Comparison of ENCODE assay signal across 1 cellular context in the genomic region with DNA sequence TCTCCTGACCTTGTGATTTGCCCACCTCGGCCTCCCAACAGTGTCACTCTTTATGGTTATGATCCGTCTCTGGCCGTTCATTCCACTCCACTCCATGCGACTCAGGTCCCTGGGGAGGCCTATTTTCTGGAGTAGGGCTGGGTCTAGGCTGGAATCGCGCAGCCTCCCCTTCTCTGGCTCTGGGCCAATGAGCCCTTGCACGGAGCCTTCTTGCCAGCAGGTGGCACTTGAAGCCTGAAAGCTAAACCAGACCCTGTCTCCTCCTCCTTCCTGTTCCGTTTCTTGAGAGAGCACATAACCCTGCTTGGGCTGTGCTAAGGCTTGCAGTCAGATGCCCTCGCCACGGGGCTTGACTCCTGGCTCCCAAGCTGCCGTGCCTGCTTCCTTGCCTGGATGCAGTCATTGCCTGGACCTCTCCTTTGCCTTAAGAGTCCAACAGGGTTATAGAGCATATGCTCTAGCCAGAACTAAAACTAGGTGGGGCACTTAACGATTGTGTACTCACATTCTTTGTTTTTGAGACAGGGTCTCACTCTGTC.
TF ChIP-seq lines count a peak whose summit lies in the region.

No MANE protein-coding gene starts in this region.

TF ChIP-seq in HEK293, 187 proteins besides CTCF, POLR2A, EP300 and RAD21 (continued from another document):
- TF ChIP-seq, protein P1, sequence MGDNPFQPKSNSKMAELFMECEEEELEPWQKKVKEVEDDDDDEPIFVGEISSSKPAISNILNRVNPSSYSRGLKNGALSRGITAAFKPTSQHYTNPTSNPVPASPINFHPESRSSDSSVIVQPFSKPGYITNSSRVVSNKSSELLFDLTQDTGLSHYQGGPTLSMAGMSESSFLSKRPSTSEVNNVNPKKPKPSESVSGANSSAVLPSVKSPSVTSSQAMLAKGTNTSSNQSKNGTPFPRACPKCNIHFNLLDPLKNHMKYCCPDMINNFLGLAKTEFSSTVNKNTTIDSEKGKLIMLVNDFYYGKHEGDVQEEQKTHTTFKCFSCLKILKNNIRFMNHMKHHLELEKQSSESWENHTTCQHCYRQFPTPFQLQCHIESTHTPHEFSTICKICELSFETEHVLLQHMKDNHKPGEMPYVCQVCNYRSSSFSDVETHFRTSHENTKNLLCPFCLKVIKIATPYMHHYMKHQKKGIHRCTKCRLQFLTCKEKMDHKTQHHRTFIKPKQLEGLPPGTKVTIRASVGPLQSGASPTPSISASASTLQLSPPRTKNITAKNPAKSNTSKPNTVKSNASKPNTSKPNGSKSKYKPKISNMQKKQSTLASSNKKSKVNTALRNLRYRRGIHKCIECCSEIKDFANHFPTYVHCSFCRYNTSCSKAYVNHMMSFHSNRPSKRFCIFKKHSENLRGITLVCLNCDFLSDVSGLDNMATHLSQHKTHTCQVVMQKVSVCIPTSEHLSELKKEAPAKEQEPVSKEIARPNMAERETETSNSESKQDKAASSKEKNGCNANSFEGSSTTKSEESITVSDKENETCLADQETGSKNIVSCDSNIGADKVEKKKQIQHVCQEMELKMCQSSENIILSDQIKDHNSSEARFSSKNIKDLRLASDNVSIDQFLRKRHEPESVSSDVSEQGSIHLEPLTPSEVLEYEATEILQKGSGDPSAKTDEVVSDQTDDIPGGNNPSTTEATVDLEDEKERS (tag by site-specific recombination; IDR thresholded peaks at IDR 0.05): no peak
- TF ChIP-seq ZNF175 (tag by site-specific recombination; IDR thresholded peaks at IDR 0.05) (no peak), MEIS1 (CRISPR knock-in tag; IDR thresholded peaks at IDR 0.05; ENCODE audit: borderline replicate concordance) (no peak), ZNF624 (tag by site-specific recombination; IDR thresholded peaks at IDR 0.05) (no peak), SP3 (tag by site-specific recombination; IDR thresholded peaks at IDR 0.05) (peak; percentile 55; the same call in 1 of the 2 replicates), YY2 (tag by site-specific recombination; IDR thresholded peaks at IDR 0.05) (no peak), ZBTB21 (tag by site-specific recombination; IDR thresholded peaks at IDR 0.05) (peak; percentile 51; the same call in 1 of the 2 replicates), ZFP3 (tag by site-specific recombination; IDR thresholded peaks at IDR 0.05; ENCODE audit: low read depth) (no peak), HOXC10 (CRISPR knock-in tag; IDR thresholded peaks at IDR 0.05) (no peak), HOXA7 (CRISPR knock-in tag; IDR thresholded peaks at IDR 0.05; ENCODE audit: borderline replicate concordance) (no peak), ZNF521 (tag by site-specific recombination; IDR thresholded peaks at IDR 0.05) (no peak), PATZ1 (tag by site-specific recombination; IDR thresholded peaks at IDR 0.05) (peak; percentile 83), ZNF660 (tag by site-specific recombination; IDR thresholded peaks at IDR 0.05) (peak; percentile 98), ZNF121 (tag by site-specific recombination; IDR thresholded peaks at IDR 0.05) (no peak)
- TF ChIP-seq, protein P2, sequence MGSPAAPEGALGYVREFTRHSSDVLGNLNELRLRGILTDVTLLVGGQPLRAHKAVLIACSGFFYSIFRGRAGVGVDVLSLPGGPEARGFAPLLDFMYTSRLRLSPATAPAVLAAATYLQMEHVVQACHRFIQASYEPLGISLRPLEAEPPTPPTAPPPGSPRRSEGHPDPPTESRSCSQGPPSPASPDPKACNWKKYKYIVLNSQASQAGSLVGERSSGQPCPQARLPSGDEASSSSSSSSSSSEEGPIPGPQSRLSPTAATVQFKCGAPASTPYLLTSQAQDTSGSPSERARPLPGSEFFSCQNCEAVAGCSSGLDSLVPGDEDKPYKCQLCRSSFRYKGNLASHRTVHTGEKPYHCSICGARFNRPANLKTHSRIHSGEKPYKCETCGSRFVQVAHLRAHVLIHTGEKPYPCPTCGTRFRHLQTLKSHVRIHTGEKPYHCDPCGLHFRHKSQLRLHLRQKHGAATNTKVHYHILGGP (tag by site-specific recombination; IDR thresholded peaks at IDR 0.05): no peak; the same call in 1 of the 2 replicates
